Comparison of ENCODE assay signal across 30 cellular contexts in genomic region chr4:114495471-114495928, GRCh38.
DNase-seq lines count a peak whose midpoint lies in the region; ATAC-seq, FAIRE-seq and TF ChIP-seq lines count a peak whose summit lies in the region.
"Had no signal": no experiment of that assay in that cellular context is flagged by ENCODE, and none has a peak within 500 bp of the region (broad histone marks: within the 10 kb centered on the region; RNA-seq: fewer than 3 reads in every experiment).

No MANE protein-coding gene starts in this region.

- H3K4me3 ChIP-seq in HUES48 (ENCODE audit: low read depth, low read length) (no peak overlapping the region; the same call in 1 of the 2 replicates), H1 (ENCODE audit: extremely low read depth in 1 of 4, insufficient read depth in 2 of 4, low read depth in 3 of 4, low read length in 4 of 4) (peak overlapping the region in 1 of 4 experiments; percentile 3; a peak in 1 of 8 replicates)
- H3K4me3 ChIP-seq: lung, stomach had no signal

- H3K27me3 Mint-ChIP-seq in stimulated activated naive CD8-positive, alpha-beta T cell treated with anti-CD3 and anti-CD28 coated beads, Interleukin-15, amount 100 ng/mL, for 72 hours, result no peaks in the 10 kb centered on the region
- peaks cover 6% of the 10 kb centered on the region for H3K27me3 Mint-ChIP-seq in activated T-helper 17 cell treated with anti-CD3 and anti-CD28 coated beads, Interleukin-2, amount 50 U/mL, for 72 hours
- H3K27me3 Mint-ChIP-seq: activated CD4-positive, alpha-beta T cell treated with anti-CD3 and anti-CD28 coated beads, Interleukin-2, amount 10 ng/mL, durations not matched to agents 7 days and 5 days; CD4-positive, CD25-positive, alpha-beta regulatory T cell; progenitor cell of endocrine pancreas had no signal

- H3K79me1 ChIP-seq in H1 (ENCODE audit: low read depth, low read length), result no peaks in the 10 kb centered on the region

- peak overlapping the region; percentile 36; the same call in 1 of the 2 replicates for H3K18ac ChIP-seq in H1 (ENCODE audit: extremely low read depth, low read length)

- no peak overlapping the region for H3K4me3 Mint-ChIP-seq in stimulated activated naive CD8-positive, alpha-beta T cell treated with anti-CD3 and anti-CD28 coated beads, Interleukin-15, amount 100 ng/mL, for 72 hours
- no peak overlapping the region for H3K4me3 Mint-ChIP-seq in activated T-helper 17 cell treated with anti-CD3 and anti-CD28 coated beads, Interleukin-2, amount 50 U/mL, for 72 hours
- H3K4me3 Mint-ChIP-seq: activated CD4-positive, alpha-beta T cell treated with anti-CD3 and anti-CD28 coated beads, Interleukin-2, amount 10 ng/mL, durations not matched to agents 7 days and 5 days; activated T-cell treated with anti-CD3 and anti-CD28 coated beads, Interleukin-2, amount 50 U/mL, for 72 hours; CD4-positive, CD25-positive, alpha-beta regulatory T cell had no signal

- H3K27ac ChIP-seq in HUES48 (ENCODE audit: low read depth, low read length), result peak overlapping the region; percentile 90
- H3K27ac ChIP-seq in H1 (ENCODE audit: low read depth, low read length), result peak overlapping the region; percentile 81
- H3K27ac ChIP-seq: foreskin keratinocyte, stomach, VCaP had no signal

- H4K5ac ChIP-seq in H1 (ENCODE audit: insufficient read length, low read depth, low read length), result peak overlapping the region; percentile 22

- no peak overlapping the region for H4K91ac ChIP-seq in H1 (replicated peaks; ENCODE audit: insufficient read length, low read length)

- H3K4me2 ChIP-seq in H1 (ENCODE audit: insufficient read depth in 1 of 2, low read depth in 2 of 2, low read length in 2 of 2), result peak overlapping the region in 1 of 2 experiments; percentile 23; a peak in 1 of 4 replicates

- H2BK120ac ChIP-seq in H1 (replicated peaks; ENCODE audit: low read depth, low read length), result no peak overlapping the region

- ATAC-seq in stimulated activated naive CD8-positive, alpha-beta T cell treated with anti-CD3 and anti-CD28 coated beads, Interleukin-15, amount 100 ng/mL, for 72 hours, result no peak
- no peak for ATAC-seq in activated T-helper 17 cell treated with anti-CD3 and anti-CD28 coated beads, Interleukin-2, amount 50 U/mL, for 72 hours (replicated peaks)
- ATAC-seq: activated T-cell treated with anti-CD3 and anti-CD28 coated beads, Interleukin-2, amount 50 U/mL, for 72 hours; foreskin keratinocyte; HepG2 had no signal

- H3K9me3 Mint-ChIP-seq in stimulated activated naive CD8-positive, alpha-beta T cell treated with anti-CD3 and anti-CD28 coated beads, Interleukin-15, amount 100 ng/mL, for 72 hours, result no peaks in the 10 kb centered on the region
- H3K9me3 Mint-ChIP-seq in activated T-helper 17 cell treated with anti-CD3 and anti-CD28 coated beads, Interleukin-2, amount 50 U/mL, for 72 hours, result no peaks in the 10 kb centered on the region
- H3K9me3 Mint-ChIP-seq: activated CD4-positive, alpha-beta T cell treated with anti-CD3 and anti-CD28 coated beads, Interleukin-2, amount 10 ng/mL, durations not matched to agents 7 days and 5 days; activated T-cell treated with anti-CD3 and anti-CD28 coated beads, Interleukin-2, amount 50 U/mL, for 72 hours had no signal

- H3K23me2 ChIP-seq in H1 (ENCODE audit: low read depth, low read length), result no peaks in the 10 kb centered on the region

- H4K8ac ChIP-seq in H1 (ENCODE audit: extremely low read depth, insufficient read depth, low read length), result no peak overlapping the region

- no peaks in the 10 kb centered on the region for H3K27me3 ChIP-seq in HUES48 (ENCODE audit: control insufficient read depth, insufficient read depth, low read length)
- no peaks in the 10 kb centered on the region for H3K27me3 ChIP-seq in H1 (replicated peaks in 1 of 4; ENCODE audit: control insufficient read depth in 3 of 4, extremely low read depth in 1 of 4, insufficient read depth in 3 of 4, low read length in 3 of 4)
- H3K27me3 ChIP-seq: foreskin keratinocyte, stomach had no signal

- POLR2A ChIA-PET in H1 (lab: Charles Lee; ENCODE audit: partially characterized antibody), result interaction anchor here (0.7 to 3.0 kb wide), 25 partner anchors 9 to 158 kb away, joined by 3 to 26 read pairs (median 4); partner anchors contain the start of gene UGT8

- H3K14ac ChIP-seq in H1 (ENCODE audit: insufficient read length), result no peak overlapping the region

- H3K4me1 ChIP-seq in HUES48 (ENCODE audit: control insufficient read depth, insufficient read depth, low read length), result peaks cover 28% of the 10 kb centered on the region
- peaks cover 0 to 4% (median 1%) of the 10 kb centered on the region in 4 experiments; a peak in 1 of 7 replicates for H3K4me1 ChIP-seq in H1 (replicated peaks in 1 of 4; ENCODE audit: control insufficient read depth in 3 of 4, insufficient read depth in 4 of 4, low read length in 3 of 4)
- H3K4me1 ChIP-seq: foreskin keratinocyte, stomach had no signal

- H3K4me1 Mint-ChIP-seq in stimulated activated naive CD8-positive, alpha-beta T cell treated with anti-CD3 and anti-CD28 coated beads, Interleukin-15, amount 100 ng/mL, for 72 hours, result no peaks in the 10 kb centered on the region
- peaks cover 5% of the 10 kb centered on the region for H3K4me1 Mint-ChIP-seq in activated T-helper 17 cell treated with anti-CD3 and anti-CD28 coated beads, Interleukin-2, amount 50 U/mL, for 72 hours
- H3K4me1 Mint-ChIP-seq: activated CD4-positive, alpha-beta T cell treated with anti-CD3 and anti-CD28 coated beads, Interleukin-2, amount 10 ng/mL, durations not matched to agents 7 days and 5 days; CD4-positive, CD25-positive, alpha-beta regulatory T cell had no signal

- no peak overlapping the region for H2BK15ac ChIP-seq in H1 (ENCODE audit: low read length)

- TF ChIP-seq CTCF in H1 (IDR thresholded peaks at IDR 0.05; ENCODE audit: control extremely low read depth in 1 of 3, insufficient read depth in 1 of 3, low read depth in 1 of 3, low read length in 3 of 3) (no peak), GM20000 (IDR thresholded peaks at IDR 0.05; ENCODE audit: extremely low read depth, missing control alignments) (no peak)

- peak overlapping the region; percentile 41 for H3K9ac ChIP-seq in HUES48 (ENCODE audit: low read depth, low read length)
- no peak overlapping the region for H3K9ac ChIP-seq in H1 (replicated peaks in 1 of 4; ENCODE audit: extremely low read depth in 1 of 4, low read depth in 3 of 4, low read length in 3 of 4)

- H2AK5ac ChIP-seq in H1 (ENCODE audit: low read depth, low read length), result peak overlapping the region; percentile 89; the same call in 1 of the 2 replicates

- TF ChIP-seq EP300 in H1 (IDR thresholded peaks at IDR 0.05; ENCODE audit: borderline replicate concordance in 1 of 2, low read depth in 2 of 2, low read length in 2 of 2), result 0 out of 3 replicates have a peak, but pooled peaks of 1 of the 2 experiments have one; percentile 65

- no peak overlapping the region for H3K23ac ChIP-seq in H1 (ENCODE audit: insufficient read length)

- no peak overlapping the region for H2AFZ ChIP-seq in H1 (ENCODE audit: low read length)

- 43% methylated on average over 8 of the region's 8 CpGs; no CpG with 5 or more reads in 1 of the 2 experiments for WGBS in H1 (ENCODE audit: extremely low coverage in 1 of 2, insufficient coverage in 1 of 2, insufficient read length in 1 of 2, insufficient replicate concordance in 2 of 2, low coverage in 1 of 2, low lambda C conversion rate in 2 of 2, missing lambda C conversion rate in 1 of 2), 2 experiments

- no peak overlapping the region for H3K4ac ChIP-seq in H1 (replicated peaks; ENCODE audit: insufficient read length, low read depth, low read length)

- no peaks in the 10 kb centered on the region for H4K20me1 ChIP-seq in H1 (replicated peaks in 1 of 2; ENCODE audit: control insufficient read depth in 1 of 2, insufficient read depth in 2 of 2, low read length in 2 of 2)

- H3K56ac ChIP-seq in H1 (replicated peaks; ENCODE audit: insufficient read length, low read depth, low read length), result no peak overlapping the region

- CTCF ChIA-PET in H1 (lab: Charles Lee; ENCODE audit: partially characterized antibody), result no interaction called here

- peak in 1 of 2 experiments; percentile 58; a peak in 1 of 3 replicates for TF ChIP-seq POLR2A in H1 (IDR thresholded peaks at IDR 0.05; ENCODE audit: control extremely low read depth in 1 of 2, low read depth in 2 of 2, low read length in 2 of 2)

- H3K9me3 ChIP-seq in HUES48 (ENCODE audit: control insufficient read depth, insufficient read depth, low read length) (peaks cover 24% of the 10 kb centered on the region), H1 (ENCODE audit: insufficient read depth in 2 of 2, low read depth in 1 of 2, low read length in 1 of 2) (peaks cover 6 to 16% of the 10 kb centered on the region in 2 experiments)
- H3K9me3 ChIP-seq: stomach had no signal

- FAIRE-seq in H1 (lab: Jason Lieb, UNC), result peak; percentile 97
- FAIRE-seq: bronchial epithelial cell, colon, D721Med, HepG2 had no signal

- peak overlapping the region; percentile 95 for H2BK5ac ChIP-seq in H1 (ENCODE audit: low read depth, low read length)

- TF ChIP-seq RAD21 in H1 (IDR thresholded peaks at IDR 0.05 in 1 of 2, conservative IDR thresholded peaks at IDR 0.05 in 1 of 2; ENCODE audit: low read depth in 2 of 2, low read length in 2 of 2), result 0 out of 4 replicates have a peak, but pooled peaks of 1 of the 2 experiments have one; percentile 4

- peak overlapping the region; percentile 93; the same call in 1 of the 2 replicates for H2BK12ac ChIP-seq in H1 (ENCODE audit: low read depth, low read length)

- peak overlapping the region; percentile 50; the same call in 1 of the 2 replicates for H2BK20ac ChIP-seq in H1 (ENCODE audit: low read length)

- DNase-seq in NCI-H2227 treated with DMSO at 0.1 percent for 48 hours (lab: John Stamatoyannopoulos, UW) (peak; percentile 23), H1 (ENCODE audit: low read depth in 1 of 2, low spot score in 2 of 2) (peak; percentile 59 to 89), iPS-NIHi7 (ENCODE audit: extremely low spot score) (peak; percentile 26), NCI-H1105 treated with DMSO at 0.1 percent for 48 hours (lab: John Stamatoyannopoulos, UW) (no peak), GM20000 (ENCODE audit: low spot score) (no peak)
- no peak for DNase-seq in stimulated activated naive CD8-positive, alpha-beta T cell treated with anti-CD3 and anti-CD28 coated beads, Interleukin-15, amount 100 ng/mL, for 72 hours
- DNase-seq: activated CD4-positive, alpha-beta T cell treated with anti-CD3 and anti-CD28 coated beads, Interleukin-2, amount 10 ng/mL, durations not matched to agents 7 days and 5 days; activated naive CD4-positive, alpha-beta T cell treated with anti-CD3 and anti-CD28 coated beads, Interleukin-2, amount 50 U/mL, for 16 hours; activated T-cell treated with anti-CD3 and anti-CD28 coated beads, Interleukin-2, amount 50 U/mL, for 72 hours; amygdala; CD4-positive, CD25-positive, alpha-beta regulatory T cell; effector CD8-positive, alpha-beta T cell; EL; foreskin keratinocyte; kidney glomerular epithelial cell; NCI-H2081 treated with DMSO at 0.1 percent for 48 hours; NCI-H510A treated with DMSO at 0.1 percent for 48 hours; RPMI8226; stomach; T-helper 2 cell; trophoblast cell had no signal

- H3K36me3 Mint-ChIP-seq in activated T-helper 17 cell treated with anti-CD3 and anti-CD28 coated beads, Interleukin-2, amount 50 U/mL, for 72 hours (ENCODE audit: low read depth), result no peaks in the 10 kb centered on the region
- H3K36me3 Mint-ChIP-seq: CD4-positive, CD25-positive, alpha-beta regulatory T cell had no signal

- H3K36me3 ChIP-seq in HUES48 (ENCODE audit: control insufficient read depth, insufficient read depth, low read length) (no peaks in the 10 kb centered on the region), H1 (ENCODE audit: control insufficient read depth in 2 of 4, insufficient read depth in 4 of 4, low read length in 3 of 4) (peaks cover 0 to 7% (median 3%) of the 10 kb centered on the region in 4 experiments; a peak in 3 of 8 replicates)
- H3K36me3 ChIP-seq: stomach had no signal

- H3K27ac Mint-ChIP-seq in stimulated activated naive CD8-positive, alpha-beta T cell treated with anti-CD3 and anti-CD28 coated beads, Interleukin-15, amount 100 ng/mL, for 72 hours, result peak overlapping the region in 1 of 2 donors; percentile 22
- no peak overlapping the region for H3K27ac Mint-ChIP-seq in activated T-helper 17 cell treated with anti-CD3 and anti-CD28 coated beads, Interleukin-2, amount 50 U/mL, for 72 hours
- H3K27ac Mint-ChIP-seq: activated CD4-positive, alpha-beta T cell treated with anti-CD3 and anti-CD28 coated beads, Interleukin-2, amount 10 ng/mL, durations not matched to agents 7 days and 5 days; activated T-cell treated with anti-CD3 and anti-CD28 coated beads, Interleukin-2, amount 50 U/mL, for 72 hours; CD4-positive, CD25-positive, alpha-beta regulatory T cell; progenitor cell of endocrine pancreas had no signal

- peaks cover 0 to 4% of the 10 kb centered on the region in 2 experiments; a peak in 1 of 4 replicates for H3K79me2 ChIP-seq in H1 (ENCODE audit: control insufficient read depth in 1 of 2, insufficient read depth in 2 of 2, low read length in 2 of 2)

Comparison
In these comparisons a context has a peak if more than half of its experiments do, and no peak if none do; other contexts are left out.
1. DNase-seq: peak in NCI-H2227 treated with DMSO at 0.1 percent for 48 hours (single experiment), H1 (2 of 2) and iPS-NIHi7 (single experiment); none in NCI-H1105 treated with DMSO at 0.1 percent for 48 hours (single experiment), stimulated activated naive CD8-positive, alpha-beta T cell treated with anti-CD3 and anti-CD28 coated beads, Interleukin-15, amount 100 ng/mL, for 72 hours (0 of 2) and GM20000 (single experiment).